In genomic region chr3:138835177-138835757, GRCh38 we compare ENCODE assay signal across 8 cellular contexts. TPM values are rescaled to one million over a fixed set of nuclear protein-coding genes. Genes with fewer than 3 reads are reported as not detected.
DNase-seq lines count a peak whose midpoint lies in the region; ATAC-seq and TF ChIP-seq lines count a peak whose summit lies in the region.

No MANE protein-coding gene starts in this region.

- peak overlapping the region; percentile 93 for H3K27ac Mint-ChIP-seq in activated CD4-positive, alpha-beta T cell treated with anti-CD3 and anti-CD28 coated beads, Interleukin-2, amount 10 ng/mL, durations not matched to agents 24 days and 14 days
- peak overlapping the region; percentile 99 for H3K27ac Mint-ChIP-seq in osteocyte (ENCODE audit: unreplicated experiment)

- H3K79me2 ChIP-seq in SU-DHL-6 (ENCODE audit: insufficient read depth, low read length): peaks cover 32% of the 10 kb centered on the region

- H3K36me3 ChIP-seq in SU-DHL-6 (ENCODE audit: low read length): no peaks in the 10 kb centered on the region

- H3K27me3 ChIP-seq in SU-DHL-6 (ENCODE audit: low read length): no peaks in the 10 kb centered on the region

- H2AFZ ChIP-seq in SU-DHL-6 (ENCODE audit: low read depth, low read length, severe bottlenecking): peak overlapping the region; percentile 94

- H3K9me3 ChIP-seq in SU-DHL-6 (ENCODE audit: insufficient read depth, low read length): no peaks in the 10 kb centered on the region

- no peaks in the 10 kb centered on the region for H3K9me3 Mint-ChIP-seq in activated CD4-positive, alpha-beta T cell treated with anti-CD3 and anti-CD28 coated beads, Interleukin-2, amount 10 ng/mL, durations not matched to agents 24 days and 14 days
- no peaks in the 10 kb centered on the region for H3K9me3 Mint-ChIP-seq in osteocyte (ENCODE audit: unreplicated experiment)

- H4K20me1 ChIP-seq in SU-DHL-6 (ENCODE audit: low read depth, low read length): no peaks in the 10 kb centered on the region

- H3K27me3 Mint-ChIP-seq in activated CD4-positive, alpha-beta T cell treated with anti-CD3 and anti-CD28 coated beads, Interleukin-2, amount 10 ng/mL, durations not matched to agents 24 days and 14 days: no peaks in the 10 kb centered on the region
- no peaks in the 10 kb centered on the region for H3K27me3 Mint-ChIP-seq in osteocyte (ENCODE audit: unreplicated experiment)

- intact Hi-C loops in activated CD4-positive, alpha-beta T cell treated with anti-CD3 and anti-CD28 coated beads, Interleukin-2, amount 10 ng/mL, durations not matched to agents 24 days and 14 days (cut with micrococcal nuclease): loop anchor here (2.0 to 10.0 kb wide), 4 partner anchors 140 to 660 kb away; partner anchors contain the start of genes CEP70, DBR1 and MRPS22

- H3K4me2 ChIP-seq in SU-DHL-6 (ENCODE audit: low read depth, low read length, poor library complexity, severe bottlenecking): peak overlapping the region; percentile 93

- peak overlapping the region; percentile 93 for H3K9ac ChIP-seq in SU-DHL-6 (ENCODE audit: low read length)

- no peaks in the 10 kb centered on the region for H3F3A ChIP-seq in SU-DHL-6 (ENCODE audit: insufficient read depth)

- DNase-seq in activated CD4-positive, alpha-beta T cell treated with anti-CD3 and anti-CD28 coated beads, Interleukin-2, amount 10 ng/mL, durations not matched to agents 24 days and 14 days: no peak
- DNase-seq in activated CD4-positive, alpha-beta T cell treated with anti-CD3 and anti-CD28 coated beads for 48 hours: no peak
- no peak for DNase-seq in fibroblast of mammary gland (ENCODE audit: low read depth)
- DNase-seq in osteocyte (ENCODE audit: extremely low spot score, unreplicated experiment): no peak
- no peak for DNase-seq in T-helper 9 cell

- H3K27ac ChIP-seq in SU-DHL-6 (ENCODE audit: low read depth, low read length): peak overlapping the region; percentile 50

- TF ChIP-seq CTCF in SU-DHL-6 (IDR thresholded peaks at IDR 0.05; ENCODE audit: insufficient read depth, low read length, poor library complexity, severe bottlenecking) (no peak), fibroblast of mammary gland (conservative IDR thresholded peaks at IDR 0.05; ENCODE audit: control insufficient read depth, insufficient read depth, low read depth, low read length) (no peak), osteocyte (IDR thresholded peaks at IDR 0.05) (no peak)

- H3K4me1 Mint-ChIP-seq in activated CD4-positive, alpha-beta T cell treated with anti-CD3 and anti-CD28 coated beads, Interleukin-2, amount 10 ng/mL, durations not matched to agents 24 days and 14 days: peaks cover 20% of the 10 kb centered on the region
- H3K4me1 Mint-ChIP-seq in osteocyte (ENCODE audit: unreplicated experiment): peaks cover 19% of the 10 kb centered on the region

- H3K36me3 Mint-ChIP-seq in activated CD4-positive, alpha-beta T cell treated with anti-CD3 and anti-CD28 coated beads, Interleukin-2, amount 10 ng/mL, durations not matched to agents 24 days and 14 days (ENCODE audit: low read depth): peaks cover 11% of the 10 kb centered on the region
- no peaks in the 10 kb centered on the region for H3K36me3 Mint-ChIP-seq in osteocyte (ENCODE audit: unreplicated experiment)

- peak overlapping the region; percentile 93 for H3K4me3 Mint-ChIP-seq in activated CD4-positive, alpha-beta T cell treated with anti-CD3 and anti-CD28 coated beads, Interleukin-2, amount 10 ng/mL, durations not matched to agents 24 days and 14 days
- peak overlapping the region; percentile 84 for H3K4me3 Mint-ChIP-seq in osteocyte (ENCODE audit: unreplicated experiment)

- H3K4me3 ChIP-seq in SU-DHL-6 (ENCODE audit: insufficient read depth, low read length, poor library complexity, severe bottlenecking) (peak overlapping the region; percentile 74), fibroblast of mammary gland (ENCODE audit: control insufficient read depth, low read depth, low read length) (peak overlapping the region; percentile 65)

- H3K9me2 ChIP-seq in SU-DHL-6 (replicated peaks; ENCODE audit: insufficient read depth, low read length): no peaks in the 10 kb centered on the region

- ATAC-seq in HG02884 (IDR thresholded peaks at IDR 0.05; ENCODE audit: unreplicated experiment): no peak
- no peak for ATAC-seq in GM19351 (IDR thresholded peaks at IDR 0.05; ENCODE audit: unreplicated experiment)

RNA-seq across cellular contexts. Expression of gene PIK3CB, which starts 0.5 kb away (rescaled TPM):
- total RNA-seq in activated CD4-positive, alpha-beta T cell treated with anti-CD3 and anti-CD28 coated beads, Interleukin-2, amount 10 ng/mL, durations not matched to agents 24 days and 14 days: 17.6 and 18.1 TPM in 2 replicates
- 15.9 and 16.7 TPM in 2 replicates for total RNA-seq in osteocyte
